ENCODE assay signal across 11 cellular contexts in the genomic region with DNA sequence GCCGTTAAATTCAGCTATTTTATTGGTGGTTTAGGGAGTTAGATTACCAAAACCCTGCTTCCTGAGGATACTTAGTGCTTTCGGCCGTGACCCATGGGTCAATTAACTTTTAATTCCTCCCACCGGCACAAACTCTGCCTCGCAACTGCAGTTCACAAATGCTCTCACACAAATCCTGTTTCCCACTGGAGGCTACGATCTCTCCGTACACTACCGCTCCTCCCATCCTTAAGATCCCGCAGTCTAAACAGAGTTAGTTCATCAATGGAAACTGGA. TPM values are rescaled to one million over a fixed set of nuclear protein-coding genes. Genes with fewer than 3 reads are reported as not detected.
A peak's percentile ranks its signal among the peaks of the same experiment; 100 is the strongest.
DNase-seq lines count a peak whose midpoint lies in the region; ATAC-seq and TF ChIP-seq lines count a peak whose summit lies in the region.
"Had no signal": no experiment of that assay in that cellular context is flagged by ENCODE, and none has a peak within 500 bp of the region (broad histone marks: within the 10 kb centered on the region; RNA-seq: fewer than 3 reads in every experiment).

No MANE protein-coding gene starts in this region.

- no peak overlapping the region for H4K5ac ChIP-seq in mesendoderm (ENCODE audit: low read length)

- H3K4me3 ChIP-seq in cardiac muscle cell (peak overlapping the region; percentile 50), mesendoderm (ENCODE audit: low read length) (peak overlapping the region; percentile 62), vagina (peak overlapping the region; percentile 74 to 96)

- peak overlapping the region; percentile 75 for H3K9ac ChIP-seq in mesendoderm (ENCODE audit: low read length)

- peak overlapping the region; percentile 42 for H4K8ac ChIP-seq in mesendoderm (ENCODE audit: low read depth, low read length)

- H3K23ac ChIP-seq in mesendoderm (ENCODE audit: low read length), result no peak overlapping the region

- no peak overlapping the region for H3K4me3 Mint-ChIP-seq in type B pancreatic cell
- H3K4me3 Mint-ChIP-seq in activated CD8-positive, alpha-beta T cell treated with anti-CD3 and anti-CD28 coated beads for 36 hours, result no peak overlapping the region

- in situ Hi-C loops in GM13977 (cut with MboI; ENCODE audit: low pct_unique_long_range_greater_than_20kb, low sequenced_read_pairs, unreplicated experiment), result no loop called here

- H2BK120ac ChIP-seq in mesendoderm (ENCODE audit: low read depth, low read length), result no peak overlapping the region

- no CpG with 5 or more reads among the region's 9 CpGs for WGBS in mesendoderm (ENCODE audit: extremely low coverage, insufficient coverage, low lambda C conversion rate)

- H3K27ac ChIP-seq in cardiac muscle cell (peak overlapping the region; percentile 98), caudate nucleus (ENCODE audit: low read depth, low read length) (peak overlapping the region; percentile 100), mesendoderm (ENCODE audit: low read depth, low read length) (peak overlapping the region; percentile 88), vagina (peak overlapping the region; percentile 99)

- peaks cover 17% of the 10 kb centered on the region for H3K79me2 ChIP-seq in mesendoderm (ENCODE audit: control insufficient read depth, insufficient read depth, low read length)

- CTCF ChIA-PET in activated CD8-positive, alpha-beta T cell treated with anti-CD3 and anti-CD28 coated beads for 36 hours (lab: Charles Lee), result interaction anchor here (0.7 to 5.5 kb wide), 7 partner anchors 12 to 125 kb away, joined by 3 to 32 read pairs (median 7); no protein-coding TSS in a partner anchor

- H3K4me1 ChIP-seq in cardiac muscle cell (ENCODE audit: low read depth) (peaks cover 24% of the 10 kb centered on the region), mesendoderm (ENCODE audit: control insufficient read depth, low read depth, low read length) (peaks cover 14% of the 10 kb centered on the region), vagina (peaks cover 56% of the 10 kb centered on the region)

- H2BK15ac ChIP-seq in mesendoderm (replicated peaks; ENCODE audit: low read depth), result no peak overlapping the region

- H3K9me3 ChIP-seq in cardiac muscle cell (ENCODE audit: low read depth), result no peaks in the 10 kb centered on the region
- no peaks in the 10 kb centered on the region for H3K9me3 ChIP-seq in vagina

- H3K27me3 Mint-ChIP-seq in type B pancreatic cell, result no peaks in the 10 kb centered on the region
- no peaks in the 10 kb centered on the region for H3K27me3 Mint-ChIP-seq in activated CD8-positive, alpha-beta T cell treated with anti-CD3 and anti-CD28 coated beads for 36 hours
- H3K27me3 Mint-ChIP-seq: activated naive CD8-positive, alpha-beta T cell treated with anti-CD3 and anti-CD28 coated beads, Interleukin-2, amount 10 ng/mL, durations not matched to agents 7 days and 5 days had no signal

- no peaks in the 10 kb centered on the region for H3K36me3 ChIP-seq in cardiac muscle cell
- no peaks in the 10 kb centered on the region for H3K36me3 ChIP-seq in mesendoderm (ENCODE audit: control insufficient read depth, insufficient read depth, low read length)
- H3K36me3 ChIP-seq in vagina, result no peaks in the 10 kb centered on the region

- no peak for TF ChIP-seq POLR2A in vagina (IDR thresholded peaks at IDR 0.05)

- POLR2A ChIA-PET in activated CD8-positive, alpha-beta T cell treated with anti-CD3 and anti-CD28 coated beads for 36 hours (lab: Charles Lee), result interaction anchor here (0.8 to 1.8 kb wide), 8 partner anchors 13 to 115 kb away, joined by 3 to 9 read pairs (median 3); no protein-coding TSS in a partner anchor

- H3K79me1 ChIP-seq in mesendoderm (ENCODE audit: low read length), result peaks cover 15% of the 10 kb centered on the region

- peaks cover 8% of the 10 kb centered on the region for H3K36me3 Mint-ChIP-seq in type B pancreatic cell
- peaks cover 23% of the 10 kb centered on the region for H3K36me3 Mint-ChIP-seq in activated CD8-positive, alpha-beta T cell treated with anti-CD3 and anti-CD28 coated beads for 36 hours (ENCODE audit: low read depth)

- peaks cover 34% of the 10 kb centered on the region for H3K4me1 Mint-ChIP-seq in type B pancreatic cell (ENCODE audit: unreplicated experiment)
- peaks cover 49% of the 10 kb centered on the region for H3K4me1 Mint-ChIP-seq in activated CD8-positive, alpha-beta T cell treated with anti-CD3 and anti-CD28 coated beads for 36 hours (ENCODE audit: low read depth)

- peak overlapping the region; percentile 34 for H3K18ac ChIP-seq in mesendoderm (ENCODE audit: low read length)

- H3K4ac ChIP-seq in mesendoderm (ENCODE audit: low read depth, low read length), result peak overlapping the region; percentile 17

- no peak for DNase-seq in cardiac muscle cell (ENCODE audit: low read depth in 1 of 2, low spot score in 1 of 2)
- no peak for DNase-seq in Right ventricle myocardium inferior (ENCODE audit: missing footprints)
- no peak for DNase-seq in caudate nucleus (lab: John Stamatoyannopoulos, UW)
- no peak for DNase-seq in mesendoderm
- no peak for DNase-seq in vagina (ENCODE audit: extremely low spot score in 2 of 2)
- no peak for DNase-seq in type B pancreatic cell (ENCODE audit: extremely low spot score, unreplicated experiment)
- DNase-seq in activated CD8-positive, alpha-beta T cell treated with anti-CD3 and anti-CD28 coated beads for 36 hours, result no peak
- no peak for DNase-seq in GM13977 (ENCODE audit: low spot score)

- intact Hi-C loops in Right ventricle myocardium inferior (cut with DNase I), result no loop called here
- intact Hi-C loops in vagina (cut with DNase I), result no loop called here
- intact Hi-C loops in activated CD8-positive, alpha-beta T cell treated with anti-CD3 and anti-CD28 coated beads for 36 hours (cut with micrococcal nuclease), result loop anchor here (5.0 kb wide), 1 partner anchor 40 kb away; no protein-coding TSS in a partner anchor

- ATAC-seq in Right ventricle myocardium inferior, result no peak
- no peak for ATAC-seq in activated CD8-positive, alpha-beta T cell treated with anti-CD3 and anti-CD28 coated beads for 36 hours

- H3K56ac ChIP-seq in mesendoderm (ENCODE audit: low read length), result peak overlapping the region; percentile 92

- no peak overlapping the region for H2AK5ac ChIP-seq in mesendoderm (ENCODE audit: low read length)

- peak overlapping the region; percentile 67 for H2BK5ac ChIP-seq in mesendoderm (ENCODE audit: low read length)

- H3K4me2 ChIP-seq in mesendoderm (ENCODE audit: low read length), result peak overlapping the region; percentile 70

- H3K27me3 ChIP-seq in cardiac muscle cell (no peaks in the 10 kb centered on the region), mesendoderm (ENCODE audit: insufficient read depth, low read length, poor library complexity) (no peaks in the 10 kb centered on the region), vagina (no peaks in the 10 kb centered on the region)

- no peak for TF ChIP-seq CTCF in cardiac muscle cell (IDR thresholded peaks at IDR 0.05; ENCODE audit: low read depth, low read length)
- TF ChIP-seq CTCF in vagina (IDR thresholded peaks at IDR 0.05), result no peak
- TF ChIP-seq CTCF in type B pancreatic cell (conservative IDR thresholded peaks at IDR 0.05), result no peak
- no peak for TF ChIP-seq CTCF in activated CD8-positive, alpha-beta T cell treated with anti-CD3 and anti-CD28 coated beads for 36 hours (IDR thresholded peaks at IDR 0.05)
- no peak for TF ChIP-seq CTCF in GM13977 (IDR thresholded peaks at IDR 0.05; ENCODE audit: extremely low read depth, insufficient read depth, missing control alignments)

- no peak overlapping the region for H3K27ac Mint-ChIP-seq in type B pancreatic cell
- H3K27ac Mint-ChIP-seq in activated CD8-positive, alpha-beta T cell treated with anti-CD3 and anti-CD28 coated beads for 36 hours, result no peak overlapping the region
- H3K27ac Mint-ChIP-seq: T-helper 1 cell treated with Interleukin-12 subunit alpha and Interleukin-12 subunit beta and Interleukin-4 antibody, amounts not matched to agents 30 μg/mL and 1 μg/mL, for 36 hours had no signal

- no peaks in the 10 kb centered on the region for H3K9me3 Mint-ChIP-seq in type B pancreatic cell
- no peaks in the 10 kb centered on the region for H3K9me3 Mint-ChIP-seq in activated CD8-positive, alpha-beta T cell treated with anti-CD3 and anti-CD28 coated beads for 36 hours
- H3K9me3 Mint-ChIP-seq: activated naive CD8-positive, alpha-beta T cell treated with anti-CD3 and anti-CD28 coated beads, Interleukin-2, amount 10 ng/mL, durations not matched to agents 7 days and 5 days; neural crest cell; T-helper 1 cell treated with Interleukin-12 subunit alpha and Interleukin-12 subunit beta and Interleukin-4 antibody, amounts not matched to agents 30 μg/mL and 1 μg/mL, for 36 hours had no signal

RNA-seq across cellular contexts. Expression of a gene that starts 0.4 kb away (rescaled TPM):
- 9.4 and 15.2 TPM in 2 replicates for total RNA-seq in cardiac muscle cell
- 6.9 and 10.9 TPM in 2 replicates for polyA plus RNA-seq in cardiac muscle cell
- 5.1 TPM for total RNA-seq in Right ventricle myocardium inferior
- 5.7 TPM for polyA plus RNA-seq in mesendoderm (2013, experiment 1 of 2)
- 4.9 TPM for polyA plus RNA-seq in mesendoderm (2013, experiment 2 of 2)
- total RNA-seq in vagina, result 13.3 TPM
- 6.7 and 10.3 TPM in 2 replicates for total RNA-seq in type B pancreatic cell (ENCODE audit: low replicate concordance)
- total RNA-seq in activated CD8-positive, alpha-beta T cell treated with anti-CD3 and anti-CD28 coated beads for 36 hours, result 10 to 100 TPM in 1 of 2 experiments, 1 to 10 TPM in 1; 8.4 to 11.8 TPM

RNA-seq across cellular contexts. Expression of a gene that starts 0.5 kb away (rescaled TPM):
- total RNA-seq in cardiac muscle cell, result 13.0 and 15.8 TPM in 2 replicates
- 9.1 and 9.8 TPM in 2 replicates for polyA plus RNA-seq in cardiac muscle cell
- total RNA-seq in Right ventricle myocardium inferior, result 5.9 TPM
- polyA plus RNA-seq in mesendoderm (2013, experiment 1 of 2), result 11.9 TPM
- polyA plus RNA-seq in mesendoderm (2013, experiment 2 of 2), result 12.3 TPM
- 44.4 TPM for total RNA-seq in vagina
- total RNA-seq in type B pancreatic cell (ENCODE audit: low replicate concordance), result 19.1 and 39.0 TPM in 2 replicates
- 10 to 100 TPM; 12.9 to 14.6 TPM for total RNA-seq in activated CD8-positive, alpha-beta T cell treated with anti-CD3 and anti-CD28 coated beads for 36 hours

RNA-seq across cellular contexts. Expression of a gene that starts 60.0 kb away (rescaled TPM):
- total RNA-seq in cardiac muscle cell (132 and 141 TPM in 2 replicates), Right ventricle myocardium inferior (158 TPM), vagina (101 TPM), type B pancreatic cell (ENCODE audit: low replicate concordance) (67.2 and 85.0 TPM in 2 replicates)
- 206 and 240 TPM in 2 replicates for polyA plus RNA-seq in cardiac muscle cell
- 52.1 TPM for polyA plus RNA-seq in mesendoderm (2013, experiment 1 of 2)
- polyA plus RNA-seq in mesendoderm (2013, experiment 2 of 2), result 53.5 TPM
- 10 to 100 TPM; 40.8 to 49.5 TPM for total RNA-seq in activated CD8-positive, alpha-beta T cell treated with anti-CD3 and anti-CD28 coated beads for 36 hours
